ENCODE assay signal across 9 cellular contexts in genomic region chr2:43084699-43085091, GRCh38.
DNase-seq lines count a peak whose midpoint lies in the region; FAIRE-seq and TF ChIP-seq lines count a peak whose summit lies in the region.
"Had no signal": no experiment of that assay in that cellular context is flagged by ENCODE, and none has a peak within 500 bp of the region (broad histone marks: within the 10 kb centered on the region; RNA-seq: fewer than 3 reads in every experiment).

No MANE protein-coding gene starts in this region.

- H3K27ac ChIP-seq in SK-N-MC: peak overlapping the region; percentile 70; the same call in 1 of the 2 replicates
- H3K27ac ChIP-seq in esophagus (ENCODE audit: low read depth in 2 of 2, low read length in 1 of 2): peak overlapping the region; percentile 41 to 81
- H3K27ac ChIP-seq in muscle layer of duodenum (ENCODE audit: low read length): peak overlapping the region; percentile 96

- TF ChIP-seq POLR2A in GM12891 (IDR thresholded peaks at IDR 0.05; ENCODE audit: low read depth, low read length): no peak

- no peak for FAIRE-seq in GM12891 (lab: Jason Lieb, UNC)

- 39 to 50% methylated on average over 8 of the region's 8 CpGs for WGBS in esophagus, 2 donors

- H3K36me3 ChIP-seq in SK-N-MC (ENCODE audit: insufficient read depth, low read length) (no peaks in the 10 kb centered on the region), esophagus (ENCODE audit: control insufficient read depth in 2 of 2, insufficient read depth in 2 of 2, low read length in 1 of 2) (no peaks in the 10 kb centered on the region), muscle layer of duodenum (ENCODE audit: control insufficient read depth in 1 of 2, insufficient read depth in 2 of 2, low read length in 2 of 2) (no peaks in the 10 kb centered on the region)

- DNase-seq in SK-N-MC (ENCODE audit: low read depth, low spot score) (no peak), ureter (ENCODE audit: low spot score) (peak; percentile 81), NCI-H1105 (lab: John Stamatoyannopoulos, UW) (no peak), GM12891 (ENCODE audit: insufficient read length, low spot score) (no peak), COLO668 (lab: John Stamatoyannopoulos, UW; ENCODE audit: unreplicated experiment) (no peak)
- DNase-seq: activated CD4-positive, alpha-beta T cell treated with anti-CD3 and anti-CD28 coated beads, Interleukin-2, amount 50 U/mL, for 4 hours; stimulated activated naive B cell treated with anti-CD40 and anti-IgM and Interleukin-4, amounts not matched to agents 10 μg/mL and 1 μg/mL and 100 μg/mL, for 72 hours had no signal

- H3K4me1 ChIP-seq in esophagus (ENCODE audit: control insufficient read depth in 2 of 2, insufficient read depth in 2 of 2, low read length in 1 of 2): peaks cover 18 to 30% of the 10 kb centered on the region in 2 donors
- H3K4me1 ChIP-seq in muscle layer of duodenum (ENCODE audit: control insufficient read depth in 1 of 2, insufficient read depth in 2 of 2, low read length in 2 of 2): peaks cover 42 to 50% of the 10 kb centered on the region in 2 donors

- H3K9me3 ChIP-seq in SK-N-MC (ENCODE audit: low read depth, low read length): no peaks in the 10 kb centered on the region
- H3K9me3 ChIP-seq in esophagus (ENCODE audit: control insufficient read depth in 2 of 2, insufficient read depth in 1 of 2, low read depth in 1 of 2, low read length in 1 of 2): no peaks in the 10 kb centered on the region
- H3K9me3 ChIP-seq in muscle layer of duodenum (ENCODE audit: control insufficient read depth in 1 of 2, low read length in 2 of 2): no peaks in the 10 kb centered on the region

- no peak overlapping the region for H3K9ac ChIP-seq in SK-N-MC (ENCODE audit: insufficient read length)

- H3K4me3 ChIP-seq in SK-N-MC (no peak overlapping the region), esophagus (ENCODE audit: low read depth in 1 of 2, low read length in 2 of 2) (no peak overlapping the region), muscle layer of duodenum (ENCODE audit: low read depth in 1 of 2, low read length in 2 of 2) (peak overlapping the region in 1 of 2 donors; percentile 12)

- H3K27me3 ChIP-seq in esophagus (ENCODE audit: control insufficient read depth in 1 of 2, insufficient read depth in 2 of 2, low read length in 2 of 2): no peaks in the 10 kb centered on the region
- no peaks in the 10 kb centered on the region for H3K27me3 ChIP-seq in muscle layer of duodenum (ENCODE audit: low read depth, low read length)

TF ChIP-seq in GM12891, 5 proteins besides CTCF, POLR2A, EP300 and RAD21:
- TF ChIP-seq SPI1 (IDR thresholded peaks at IDR 0.05; ENCODE audit: low read depth, low read length) (no peak), PAX5 (IDR thresholded peaks at IDR 0.05; ENCODE audit: insufficient read depth, low read length, severe bottlenecking) (no peak), POU2F2 (IDR thresholded peaks at IDR 0.05; ENCODE audit: low read depth, low read length) (no peak), TAF1 (IDR thresholded peaks at IDR 0.05; ENCODE audit: low read depth, low read length) (no peak), POLR2AphosphoS5 (IDR thresholded peaks at IDR 0.05; ENCODE audit: low read depth, low read length) (no peak)
TF ChIP-seq in GM12891: peak in this region for 0.
